ENCODE assay signal across 8 cellular contexts in genomic region chr15:39624806-39625205, GRCh38. TPM values are rescaled to one million over a fixed set of nuclear protein-coding genes. Genes with fewer than 3 reads are reported as not detected.
DNase-seq lines count a peak whose midpoint lies in the region; ATAC-seq and TF ChIP-seq lines count a peak whose summit lies in the region.

No MANE protein-coding gene starts in this region.

- no peak overlapping the region for H2AK5ac ChIP-seq in neuronal stem cell (ENCODE audit: low read depth, low read length)

- no CpG with 5 or more reads among the region's 6 CpGs for WGBS in neuronal stem cell (ENCODE audit: extremely low coverage in 2 of 2, insufficient read length in 2 of 2, insufficient replicate concordance in 1 of 2), 2 donors

- DNase-seq in CD14-positive monocyte (ENCODE audit: low spot score), result no peak
- DNase-seq in activated CD4-positive, alpha-beta T cell treated with anti-CD3 and anti-CD28 coated beads, Interleukin-2, amount 10 ng/mL, durations not matched to agents 7 days and 5 days, result peak; percentile 75
- DNase-seq in effector CD4-positive, alpha-beta T cell, result peak; percentile 53
- DNase-seq in neuronal stem cell (ENCODE audit: low spot score), result no peak
- peak; percentile 66 for DNase-seq in ureter (ENCODE audit: low spot score)
- no peak for DNase-seq in DMS79 (lab: John Stamatoyannopoulos, UW)
- DNase-seq in NCI-H526 treated with DMSO at 0.1 percent for 48 hours (lab: John Stamatoyannopoulos, UW), result no peak

- H3K9ac ChIP-seq in neuronal stem cell (ENCODE audit: low read depth, low read length, poor library complexity), result no peak overlapping the region

- no peak for TF ChIP-seq CTCF in CD14-positive monocyte (IDR thresholded peaks at IDR 0.05)

- no peak overlapping the region for H2BK12ac ChIP-seq in neuronal stem cell (ENCODE audit: low read length)

- no peak overlapping the region for H2BK15ac ChIP-seq in neuronal stem cell (ENCODE audit: low read length)

- POLR2A ChIA-PET in activated CD4-positive, alpha-beta T cell treated with anti-CD3 and anti-CD28 coated beads, Interleukin-2, amount 10 ng/mL, durations not matched to agents 7 days and 5 days (lab: Charles Lee), result no interaction called here

- H3K18ac ChIP-seq in neuronal stem cell (ENCODE audit: low read length), result peak overlapping the region; percentile 24

- intact Hi-C loops in CD14-positive monocyte (cut with micrococcal nuclease), result no loop called here

- peaks cover 0 to 1% (median 0%) of the 10 kb centered on the region in 3 donors for H3K27me3 Mint-ChIP-seq in CD14-positive monocyte (ENCODE audit: low read depth in 3 of 3)
- peaks cover 2% of the 10 kb centered on the region for H3K27me3 Mint-ChIP-seq in activated CD4-positive, alpha-beta T cell treated with anti-CD3 and anti-CD28 coated beads, Interleukin-2, amount 10 ng/mL, durations not matched to agents 7 days and 5 days

- H3K23ac ChIP-seq in neuronal stem cell (ENCODE audit: low read depth, low read length, poor library complexity), result peak overlapping the region; percentile 10

- no peak overlapping the region for H2BK5ac ChIP-seq in neuronal stem cell (ENCODE audit: low read length)

- H4K8ac ChIP-seq in neuronal stem cell (ENCODE audit: low read depth, low read length), result no peak overlapping the region

- H3K36me3 Mint-ChIP-seq in CD14-positive monocyte, result no peaks in the 10 kb centered on the region
- H3K36me3 Mint-ChIP-seq in activated CD4-positive, alpha-beta T cell treated with anti-CD3 and anti-CD28 coated beads, Interleukin-2, amount 10 ng/mL, durations not matched to agents 7 days and 5 days (ENCODE audit: low read depth), result peaks cover 52% of the 10 kb centered on the region

- H3K4me1 ChIP-seq in neuronal stem cell (ENCODE audit: control insufficient read depth in 2 of 2, insufficient read depth in 1 of 2, low read depth in 1 of 2, low read length in 2 of 2), result no peaks in the 10 kb centered on the region

- no peak overlapping the region for H3K14ac ChIP-seq in neuronal stem cell (ENCODE audit: low read length)

- peak overlapping the region in 4 of 7 donors; percentile 46 to 85 (median 76) for H3K27ac Mint-ChIP-seq in CD14-positive monocyte
- H3K27ac Mint-ChIP-seq in activated CD4-positive, alpha-beta T cell treated with anti-CD3 and anti-CD28 coated beads, Interleukin-2, amount 10 ng/mL, durations not matched to agents 7 days and 5 days, result peak overlapping the region; percentile 99

- CTCF ChIA-PET in activated CD4-positive, alpha-beta T cell treated with anti-CD3 and anti-CD28 coated beads, Interleukin-2, amount 10 ng/mL, durations not matched to agents 7 days and 5 days (lab: Charles Lee), result interaction anchor here (0.7 to 2.7 kb wide), 8 partner anchors 10 to 939 kb away, joined by 3 to 16 read pairs (median 4); no protein-coding TSS in a partner anchor

- peaks cover 0 to 12% (median 2%) of the 10 kb centered on the region in 7 donors for H3K9me3 Mint-ChIP-seq in CD14-positive monocyte
- peaks cover 32% of the 10 kb centered on the region for H3K9me3 Mint-ChIP-seq in activated CD4-positive, alpha-beta T cell treated with anti-CD3 and anti-CD28 coated beads, Interleukin-2, amount 10 ng/mL, durations not matched to agents 7 days and 5 days

- H3K27ac ChIP-seq in neuronal stem cell (replicated peaks; ENCODE audit: low read length), result no peak overlapping the region

- peaks cover 0 to 4% of the 10 kb centered on the region in 2 donors for H3K9me3 ChIP-seq in neuronal stem cell (replicated peaks in 1 of 2; ENCODE audit: control insufficient read depth in 2 of 2, insufficient read depth in 1 of 2, low read depth in 1 of 2, low read length in 2 of 2)

- no peak overlapping the region for H3K4ac ChIP-seq in neuronal stem cell (ENCODE audit: low read length)

- peak overlapping the region; percentile 7 for H2AFZ ChIP-seq in neuronal stem cell (ENCODE audit: low read length)

- H3K27me3 ChIP-seq in neuronal stem cell (ENCODE audit: control insufficient read depth in 3 of 3, insufficient read depth in 3 of 3, low read depth in 1 of 3, low read length in 3 of 3), result no peaks in the 10 kb centered on the region

- no peak overlapping the region for H4K91ac ChIP-seq in neuronal stem cell (ENCODE audit: low read depth, low read length, poor library complexity)

- H2BK120ac ChIP-seq in neuronal stem cell (ENCODE audit: low read depth, low read length), result no peak overlapping the region

- no peaks in the 10 kb centered on the region for H3K36me3 ChIP-seq in neuronal stem cell (replicated peaks in 1 of 2; ENCODE audit: control insufficient read depth in 2 of 2, insufficient read depth in 2 of 2, low read length in 2 of 2)

- ATAC-seq in HG03442 (IDR thresholded peaks at IDR 0.05; ENCODE audit: unreplicated experiment), result peak; percentile 39

- no peak overlapping the region for H3K4me2 ChIP-seq in neuronal stem cell (ENCODE audit: insufficient read depth, low read length, poor library complexity, severe bottlenecking)

- peaks cover 23% of the 10 kb centered on the region for H3K4me1 Mint-ChIP-seq in CD14-positive monocyte
- H3K4me1 Mint-ChIP-seq in activated CD4-positive, alpha-beta T cell treated with anti-CD3 and anti-CD28 coated beads, Interleukin-2, amount 10 ng/mL, durations not matched to agents 7 days and 5 days, result peaks cover 78% of the 10 kb centered on the region

- no peak overlapping the region for H3K4me3 ChIP-seq in neuronal stem cell (ENCODE audit: low read length in 2 of 2)

- H3K79me1 ChIP-seq in neuronal stem cell (ENCODE audit: low read depth, low read length), result no peaks in the 10 kb centered on the region

- H3K4me3 Mint-ChIP-seq in CD14-positive monocyte, result no peak overlapping the region
- H3K4me3 Mint-ChIP-seq in activated CD4-positive, alpha-beta T cell treated with anti-CD3 and anti-CD28 coated beads, Interleukin-2, amount 10 ng/mL, durations not matched to agents 7 days and 5 days, result peak overlapping the region; percentile 63

RNA-seq across cellular contexts. Expression of gene THBS1, which starts 43.9 kb away (rescaled TPM):
- 10 to 100 TPM in 1 of 2 donors, under 1 TPM in 1; 0.52 to 55.4 TPM for polyA plus RNA-seq in CD14-positive monocyte
- total RNA-seq in activated CD4-positive, alpha-beta T cell treated with anti-CD3 and anti-CD28 coated beads, Interleukin-2, amount 10 ng/mL, durations not matched to agents 7 days and 5 days, result 1 to 10 TPM in 1 of 2 experiments, under 1 TPM in 1; 0.40 to 1.1 TPM
- 3.1 TPM for polyA plus RNA-seq in neuronal stem cell (2013, experiment 1 of 2)
- polyA plus RNA-seq in neuronal stem cell (2013, experiment 2 of 2), result 3.8 TPM
- 154 TPM for total RNA-seq in ureter

Comparison
In these comparisons a context has a peak if more than half of its experiments do, and no peak if none do; other contexts are left out.
1. DNase-seq: peak in activated CD4-positive, alpha-beta T cell treated with anti-CD3 and anti-CD28 coated beads, Interleukin-2, amount 10 ng/mL, durations not matched to agents 7 days and 5 days (single experiment), effector CD4-positive, alpha-beta T cell (single experiment) and ureter (single experiment); none in CD14-positive monocyte (single experiment), neuronal stem cell (single experiment), DMS79 (single experiment) and NCI-H526 treated with DMSO at 0.1 percent for 48 hours (single experiment).
2. RNA of gene THBS1, which starts 43.9 kb away (total RNA-seq): 154 TPM in ureter (single experiment); 0.40 to 1.1 TPM in activated CD4-positive, alpha-beta T cell treated with anti-CD3 and anti-CD28 coated beads, Interleukin-2, amount 10 ng/mL, durations not matched to agents 7 days and 5 days; every median in the first group is over 10 times any median in the second.